1 cellular context compared by ENCODE assay signal in genomic region chr9:137213160-137214060, GRCh38.
TF ChIP-seq lines count a peak whose summit lies in the region.

No MANE protein-coding gene starts in this region.

TF ChIP-seq in K562, 482 proteins besides CTCF, POLR2A, EP300 and RAD21:
- TF ChIP-seq POLR2G (IDR thresholded peaks at IDR 0.05; ENCODE audit: low read depth, low read length) (peak; percentile 56; the same call in 1 of the 2 replicates), HNRNPL (IDR thresholded peaks at IDR 0.05; ENCODE audit: low read depth, low read length) (peak; percentile 54; the same call in 1 of the 2 replicates), ZNF408 (CRISPR knock-in tag; IDR thresholded peaks at IDR 0.05; ENCODE audit: low read depth) (no peak), ZNF407 (IDR thresholded peaks at IDR 0.05; ENCODE audit: low read depth) (no peak)
